1 cellular context compared by ENCODE assay signal in the genomic region with DNA sequence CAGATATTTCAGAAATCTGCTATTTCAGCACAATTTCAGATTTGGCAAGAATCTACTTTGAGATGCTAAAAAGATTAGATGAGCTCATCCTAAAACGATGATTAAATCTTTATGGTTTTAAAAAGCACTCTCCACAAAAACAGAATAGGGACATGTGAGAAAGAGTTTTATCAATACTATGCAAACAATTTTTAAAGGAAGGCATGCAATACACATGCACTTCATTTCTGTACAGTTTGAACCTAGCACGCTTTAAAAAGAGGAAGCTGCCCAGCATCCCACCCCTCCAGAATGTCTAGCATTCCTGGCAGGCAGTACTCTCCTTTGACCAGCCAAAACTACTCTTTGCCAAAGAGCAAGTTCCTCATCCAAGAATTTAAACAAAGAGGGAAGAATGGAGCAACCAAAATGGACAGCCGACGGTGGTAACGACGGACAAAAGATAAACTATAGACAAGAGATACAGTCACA.
TF ChIP-seq lines count a peak whose summit lies in the region.

No MANE protein-coding gene starts in this region.

TF ChIP-seq in HepG2, 621 proteins besides CTCF, POLR2A, EP300 and RAD21 (continued from another document):
- no peak for TF ChIP-seq ZNF703 (CRISPR knock-in tag; IDR thresholded peaks at IDR 0.05; ENCODE audit: borderline replicate concordance)
- no peak for TF ChIP-seq DNMT1 (CRISPR knock-in tag; IDR thresholded peaks at IDR 0.05)
TF ChIP-seq in HepG2: peak in this region for 5.
